Comparison of ENCODE assay signal across 23 cellular contexts in the genomic region with DNA sequence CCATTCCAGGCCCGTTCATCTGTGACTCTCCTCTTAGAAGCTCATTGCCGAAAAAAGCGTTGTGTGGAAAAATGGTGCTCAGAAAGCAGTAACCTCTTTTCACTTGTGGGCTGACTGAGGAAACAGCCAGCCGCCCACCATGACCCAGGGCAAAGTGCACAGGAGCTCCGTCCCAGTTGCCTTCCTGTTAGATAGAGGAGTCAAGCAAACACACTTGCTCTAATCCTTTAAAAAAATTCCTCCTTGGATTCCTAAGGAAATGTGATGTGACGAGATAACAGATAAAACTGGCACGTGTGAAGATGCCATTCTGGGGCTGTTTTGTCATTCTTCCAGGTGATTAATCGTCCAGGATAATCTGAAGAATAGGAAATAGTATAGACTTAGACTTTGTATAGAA.
DNase-seq lines count a peak whose midpoint lies in the region; ATAC-seq and TF ChIP-seq lines count a peak whose summit lies in the region.
"Had no signal": no experiment of that assay in that cellular context is flagged by ENCODE, and none has a peak within 500 bp of the region (broad histone marks: within the 10 kb centered on the region; RNA-seq: fewer than 3 reads in every experiment).

No MANE protein-coding gene starts in this region.

- H3K36me3 Mint-ChIP-seq in endodermal cell (ENCODE audit: low read depth), result peaks cover 3% of the 10 kb centered on the region
- H3K36me3 Mint-ChIP-seq in WTC11, result no peaks in the 10 kb centered on the region
- H3K36me3 Mint-ChIP-seq: CD8-positive, alpha-beta T cell had no signal

- peak in 5 of 7 donors; percentile 18 to 66 (median 30) for DNase-seq in adrenal gland
- DNase-seq in endodermal cell, result no peak
- peak; percentile 87 for DNase-seq in mesendoderm
- DNase-seq in sciatic nerve (ENCODE audit: low spot score), result no peak
- no peak for DNase-seq in activated CD4-positive, alpha-beta T cell treated with anti-CD3 and anti-CD28 coated beads for 1 hour
- DNase-seq in WTC11 (ENCODE audit: low spot score), result no peak
- no peak for DNase-seq in lower lobe of right lung
- DNase-seq: CD8-positive, alpha-beta T cell; DMS 273 treated with DMSO at 0.1 percent for 48 hours; DMS79; EL; GF-D8; NCI-H1048; NCI-H1417; NCI-H1694; NCI-H2029 treated with DMSO at 0.1 percent for 48 hours; NCI-H446 treated with DMSO at 0.1 percent for 48 hours; NCI-H526; NCI-H82; NK-92 treated with Interleukin-12 subunit alpha and Interleukin-12 subunit beta, amount 100 ng/mL, for 24 hours; PC-3 had no signal

- peak overlapping the region; percentile 46 for H3K56ac ChIP-seq in mesendoderm (ENCODE audit: low read length)

- H3K9ac ChIP-seq in endodermal cell (ENCODE audit: extremely low read depth, low read length, poor library complexity, severe bottlenecking), result no peak overlapping the region
- no peak overlapping the region for H3K9ac ChIP-seq in mesendoderm (ENCODE audit: low read length)

- no peak overlapping the region for H4K5ac ChIP-seq in mesendoderm (ENCODE audit: low read length)

- H3K27ac Mint-ChIP-seq in endodermal cell, result peak overlapping the region; percentile 94
- no peak overlapping the region for H3K27ac Mint-ChIP-seq in WTC11
- H3K27ac Mint-ChIP-seq: CD8-positive, alpha-beta T cell had no signal

- TF ChIP-seq POLR2A in adrenal gland (IDR thresholded peaks at IDR 0.05), result no peak

- H2AK5ac ChIP-seq in mesendoderm (ENCODE audit: low read length), result no peak overlapping the region

- H3K79me1 ChIP-seq in mesendoderm (ENCODE audit: low read length), result no peaks in the 10 kb centered on the region

- no peak overlapping the region for H2BK15ac ChIP-seq in mesendoderm (replicated peaks; ENCODE audit: low read depth)

- H2BK120ac ChIP-seq in mesendoderm (ENCODE audit: low read depth, low read length), result peak overlapping the region; percentile 92

- H3K4me2 ChIP-seq in mesendoderm (ENCODE audit: low read length), result no peak overlapping the region

- H3K27me3 ChIP-seq in adrenal gland (no peaks in the 10 kb centered on the region), endodermal cell (ENCODE audit: control insufficient read depth, insufficient read depth, low read length, poor library complexity, severe bottlenecking) (no peaks in the 10 kb centered on the region), mesendoderm (ENCODE audit: insufficient read depth, low read length, poor library complexity) (no peaks in the 10 kb centered on the region), lower lobe of right lung (ENCODE audit: low read depth) (no peaks in the 10 kb centered on the region)

- H3K4me1 ChIP-seq in adrenal gland (replicated peaks in 1 of 2), result no peaks in the 10 kb centered on the region
- peaks cover 3% of the 10 kb centered on the region for H3K4me1 ChIP-seq in endodermal cell (ENCODE audit: control insufficient read depth, insufficient read depth, low read length)
- peaks cover 2% of the 10 kb centered on the region for H3K4me1 ChIP-seq in mesendoderm (ENCODE audit: control insufficient read depth, low read depth, low read length)
- H3K4me1 ChIP-seq in lower lobe of right lung, result no peaks in the 10 kb centered on the region

- H3K4me3 Mint-ChIP-seq in endodermal cell, result peak overlapping the region; percentile 39
- no peak overlapping the region for H3K4me3 Mint-ChIP-seq in WTC11
- H3K4me3 Mint-ChIP-seq: CD8-positive, alpha-beta T cell had no signal

- ATAC-seq in sciatic nerve (peak; percentile 22), WTC11 (no peak), lower lobe of right lung (no peak)
- ATAC-seq: CD8-positive, alpha-beta T cell; PC-3 had no signal

- no peak overlapping the region for H3K4ac ChIP-seq in mesendoderm (ENCODE audit: low read depth, low read length)

- peaks cover 2% of the 10 kb centered on the region for H3K27me3 Mint-ChIP-seq in endodermal cell (ENCODE audit: insufficient read depth)
- H3K27me3 Mint-ChIP-seq in WTC11 (ENCODE audit: low read depth), result no peaks in the 10 kb centered on the region

- H2BK5ac ChIP-seq in mesendoderm (ENCODE audit: low read length), result peak overlapping the region; percentile 81

- H3K23ac ChIP-seq in mesendoderm (ENCODE audit: low read length), result no peak overlapping the region

- peaks cover 23% of the 10 kb centered on the region for H3K4me1 Mint-ChIP-seq in endodermal cell
- no peaks in the 10 kb centered on the region for H3K4me1 Mint-ChIP-seq in WTC11

- no peak overlapping the region for H4K8ac ChIP-seq in mesendoderm (ENCODE audit: low read depth, low read length)

- H3K9me3 ChIP-seq in adrenal gland (replicated peaks in 1 of 3), result no peaks in the 10 kb centered on the region
- H3K9me3 ChIP-seq in endodermal cell (ENCODE audit: control insufficient read depth, low read length), result no peaks in the 10 kb centered on the region
- H3K9me3 ChIP-seq in lower lobe of right lung, result no peaks in the 10 kb centered on the region

- CTCF ChIA-PET in WTC11 (lab: Charles Lee), result interaction anchor here (1.0 kb wide), 1 partner anchor 798 kb away, joined by 3 read pairs; no protein-coding TSS in a partner anchor

- H3K27ac ChIP-seq in adrenal gland (no peak overlapping the region), endodermal cell (ENCODE audit: low read depth, low read length) (no peak overlapping the region), mesendoderm (ENCODE audit: low read depth, low read length) (peak overlapping the region; percentile 31), lower lobe of right lung (no peak overlapping the region)
- H3K27ac ChIP-seq: C4-2B, HL-60 had no signal

- 68 to 78% (median 72%) methylated on average over 8 of the region's 8 CpGs for WGBS in adrenal gland, 4 donors
- WGBS in endodermal cell (ENCODE audit: insufficient coverage in 1 of 2, insufficient read length in 1 of 2), 2 experiments, result 83 to 100% methylated on average over 3 to 8 of the region's 8 CpGs
- no CpG with 5 or more reads among the region's 8 CpGs for WGBS in mesendoderm (ENCODE audit: extremely low coverage, insufficient coverage, low lambda C conversion rate)

- no peak for TF ChIP-seq CTCF in adrenal gland (IDR thresholded peaks at IDR 0.05)
- TF ChIP-seq CTCF in endodermal cell (conservative IDR thresholded peaks at IDR 0.05), result no peak
- no peak for TF ChIP-seq CTCF in WTC11 (IDR thresholded peaks at IDR 0.05)
- no peak for TF ChIP-seq CTCF in lower lobe of right lung (IDR thresholded peaks at IDR 0.05)

- intact Hi-C loops in adrenal gland (cut with DNase I), result loop anchor here in 1 of 2 donors (10.0 kb wide), 1 partner anchor 625 kb away; no protein-coding TSS in a partner anchor
- intact Hi-C loops in sciatic nerve (cut with DNase I), result no loop called here
- intact Hi-C loops in lower lobe of right lung (cut with DNase I), result no loop called here

- H3K36me3 ChIP-seq in adrenal gland (replicated peaks in 1 of 2) (no peaks in the 10 kb centered on the region), endodermal cell (ENCODE audit: control insufficient read depth, insufficient read depth, low read length) (no peaks in the 10 kb centered on the region), mesendoderm (ENCODE audit: control insufficient read depth, insufficient read depth, low read length) (no peaks in the 10 kb centered on the region), lower lobe of right lung (no peaks in the 10 kb centered on the region)

- no peaks in the 10 kb centered on the region for H3K79me2 ChIP-seq in mesendoderm (ENCODE audit: control insufficient read depth, insufficient read depth, low read length)

- peaks cover 3% of the 10 kb centered on the region for H3K9me3 Mint-ChIP-seq in endodermal cell
- H3K9me3 Mint-ChIP-seq in WTC11, result peaks cover 4% of the 10 kb centered on the region; the same call in 1 of the 2 replicates
- H3K9me3 Mint-ChIP-seq: CD8-positive, alpha-beta T cell had no signal

- H3K4me3 ChIP-seq in adrenal gland, result no peak overlapping the region
- no peak overlapping the region for H3K4me3 ChIP-seq in endodermal cell (ENCODE audit: low read length)
- no peak overlapping the region for H3K4me3 ChIP-seq in mesendoderm (ENCODE audit: low read length)
- no peak overlapping the region for H3K4me3 ChIP-seq in lower lobe of right lung

- H3K18ac ChIP-seq in mesendoderm (ENCODE audit: low read length), result no peak overlapping the region

- POLR2A ChIA-PET in WTC11 (lab: Charles Lee), result interaction anchor here (0.9 kb wide), 1 partner anchor 397 kb away, joined by 6 read pairs; no protein-coding TSS in a partner anchor

TF ChIP-seq in WTC11, 78 proteins besides CTCF, POLR2A, EP300 and RAD21 (continues in another document):
- TF ChIP-seq SMAD3 (CRISPR knock-in tag; IDR thresholded peaks at IDR 0.05; ENCODE audit: borderline replicate concordance) (no peak), GRHL2 (CRISPR knock-in tag; IDR thresholded peaks at IDR 0.05; ENCODE audit: insufficient replicate concordance, severe bottlenecking) (no peak), ZNF263 (CRISPR knock-in tag; IDR thresholded peaks at IDR 0.05; ENCODE audit: low read depth) (no peak), TCF7 (CRISPR knock-in tag; IDR thresholded peaks at IDR 0.05; ENCODE audit: low read depth) (no peak), FOXP1 (CRISPR knock-in tag; IDR thresholded peaks at IDR 0.05; ENCODE audit: borderline replicate concordance) (no peak), NR1H2 (CRISPR knock-in tag; IDR thresholded peaks at IDR 0.05) (no peak)
- TF ChIP-seq, protein P1, sequence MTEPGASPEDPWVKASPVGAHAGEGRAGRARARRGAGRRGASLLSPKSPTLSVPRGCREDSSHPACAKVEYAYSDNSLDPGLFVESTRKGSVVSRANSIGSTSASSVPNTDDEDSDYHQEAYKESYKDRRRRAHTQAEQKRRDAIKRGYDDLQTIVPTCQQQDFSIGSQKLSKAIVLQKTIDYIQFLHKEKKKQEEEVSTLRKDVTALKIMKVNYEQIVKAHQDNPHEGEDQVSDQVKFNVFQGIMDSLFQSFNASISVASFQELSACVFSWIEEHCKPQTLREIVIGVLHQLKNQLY (CRISPR knock-in tag; IDR thresholded peaks at IDR 0.05), result no peak
- TF ChIP-seq, protein P2, sequence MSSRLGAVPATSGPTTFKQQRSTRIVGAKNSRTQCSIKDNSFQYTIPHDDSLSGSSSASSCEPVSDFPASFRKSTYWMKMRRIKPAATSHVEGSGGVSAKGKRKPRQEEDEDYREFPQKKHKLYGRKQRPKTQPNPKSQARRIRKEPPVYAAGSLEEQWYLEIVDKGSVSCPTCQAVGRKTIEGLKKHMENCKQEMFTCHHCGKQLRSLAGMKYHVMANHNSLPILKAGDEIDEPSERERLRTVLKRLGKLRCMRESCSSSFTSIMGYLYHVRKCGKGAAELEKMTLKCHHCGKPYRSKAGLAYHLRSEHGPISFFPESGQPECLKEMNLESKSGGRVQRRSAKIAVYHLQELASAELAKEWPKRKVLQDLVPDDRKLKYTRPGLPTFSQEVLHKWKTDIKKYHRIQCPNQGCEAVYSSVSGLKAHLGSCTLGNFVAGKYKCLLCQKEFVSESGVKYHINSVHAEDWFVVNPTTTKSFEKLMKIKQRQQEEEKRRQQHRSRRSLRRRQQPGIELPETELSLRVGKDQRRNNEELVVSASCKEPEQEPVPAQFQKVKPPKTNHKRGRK (CRISPR knock-in tag; IDR thresholded peaks at IDR 0.05; ENCODE audit: borderline replicate concordance), result no peak

Comparison
In these comparisons a context has a peak if more than half of its experiments do, and no peak if none do; other contexts are left out.
1. DNase-seq: peak in adrenal gland (5 of 7) and mesendoderm (single experiment); none in endodermal cell (single experiment), sciatic nerve (single experiment), activated CD4-positive, alpha-beta T cell treated with anti-CD3 and anti-CD28 coated beads for 1 hour (single experiment), WTC11 (single experiment) and lower lobe of right lung (single experiment).